8 cellular contexts compared by ENCODE assay signal in the genomic region with DNA sequence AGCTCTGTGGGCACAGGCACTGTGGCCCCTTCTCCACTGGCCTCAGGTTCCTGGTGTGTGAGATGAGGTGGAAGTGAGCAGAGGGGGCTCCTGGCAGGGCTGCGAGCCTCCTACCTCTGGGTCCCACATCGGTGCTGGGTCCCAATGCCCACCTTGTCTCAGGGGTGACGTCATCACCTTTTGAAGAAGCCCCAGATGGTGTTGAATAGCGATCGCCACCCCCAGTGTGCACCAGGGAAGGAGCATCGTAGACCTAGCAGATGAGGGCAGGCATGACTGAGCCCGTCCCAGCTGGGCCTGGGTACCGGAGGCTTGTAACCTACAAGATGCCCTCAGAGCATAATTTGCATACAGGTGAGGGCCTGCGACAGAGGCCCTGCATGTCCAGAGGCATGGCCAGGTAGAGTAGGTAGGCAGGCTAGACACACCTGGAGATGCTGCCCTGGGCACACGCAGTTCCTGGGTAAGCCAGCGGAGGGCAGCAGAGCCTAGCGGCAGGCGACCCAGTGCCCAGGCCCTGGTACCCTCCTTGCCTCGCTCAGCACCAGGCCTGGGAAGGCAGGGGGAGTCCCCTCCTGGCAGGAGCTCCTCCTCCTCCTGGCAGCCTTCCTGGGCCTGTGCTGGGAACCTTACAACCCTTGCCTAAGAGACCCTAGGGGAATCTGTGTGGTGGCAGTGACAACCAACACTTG. TPM values are rescaled to one million over a fixed set of nuclear protein-coding genes. Genes with fewer than 3 reads are reported as not detected.
DNase-seq lines count a peak whose midpoint lies in the region; ATAC-seq and TF ChIP-seq lines count a peak whose summit lies in the region.

No MANE protein-coding gene starts in this region.

- peak; percentile 97 for TF ChIP-seq CTCF in fibroblast of villous mesenchyme (IDR thresholded peaks at IDR 0.05; ENCODE audit: insufficient read depth, low read depth, low read length)
- TF ChIP-seq CTCF in osteoblast (IDR thresholded peaks at IDR 0.05; ENCODE audit: extremely low read depth, low read depth, low read length): peak; percentile 96
- peak; percentile 100 for TF ChIP-seq CTCF in thoracic aorta (IDR thresholded peaks at IDR 0.05)

- no peaks in the 10 kb centered on the region for H3K79me2 ChIP-seq in osteoblast (ENCODE audit: insufficient read depth, low read length)

- peak; percentile 52 for DNase-seq in GDM1 (lab: John Stamatoyannopoulos, UW)
- peak; percentile 77 for DNase-seq in HT1080 (ENCODE audit: low read depth)
- peak; percentile 61 for DNase-seq in RKO (ENCODE audit: low spot score)
- peak; percentile 59 for DNase-seq in activated T-helper 9 cell treated with anti-CD3 and anti-CD28 coated beads, Interleukin-2, amount 50 U/mL, for 16 hours (ENCODE audit: low read depth)
- DNase-seq in fibroblast of villous mesenchyme (ENCODE audit: low read depth): peak; percentile 70
- peak; percentile 99 for DNase-seq in osteoblast (ENCODE audit: insufficient read length, low spot score, missing footprints)
- no peak for DNase-seq in thoracic aorta (ENCODE audit: low spot score)

- H3K4me2 ChIP-seq in osteoblast (ENCODE audit: insufficient read depth, low read length): no peak overlapping the region

- peaks cover 3% of the 10 kb centered on the region for H4K20me1 ChIP-seq in osteoblast (ENCODE audit: insufficient read depth, low read length)

- H3K27ac ChIP-seq in osteoblast (ENCODE audit: low read depth, low read length) (no peak overlapping the region), thoracic aorta (no peak overlapping the region)

- no peak overlapping the region for H2AFZ ChIP-seq in osteoblast (ENCODE audit: low read length)

- H3K9me3 ChIP-seq in osteoblast (ENCODE audit: low read depth, low read length) (no peaks in the 10 kb centered on the region), thoracic aorta (no peaks in the 10 kb centered on the region)

- H3K27me3 ChIP-seq in osteoblast (ENCODE audit: insufficient read depth, low read length) (peaks cover 25% of the 10 kb centered on the region), thoracic aorta (replicated peaks; ENCODE audit: insufficient read depth) (no peaks in the 10 kb centered on the region)

- ATAC-seq in thoracic aorta (ENCODE audit: insufficient number of reproducible peaks, low FRiP score, low read depth): peak; percentile 81
- ATAC-seq in HG03280 (IDR thresholded peaks at IDR 0.05; ENCODE audit: unreplicated experiment): no peak

- H3K36me3 ChIP-seq in osteoblast (ENCODE audit: insufficient read depth, low read length) (no peaks in the 10 kb centered on the region), thoracic aorta (no peaks in the 10 kb centered on the region)

- no peak overlapping the region for H3K4me3 ChIP-seq in fibroblast of villous mesenchyme (ENCODE audit: low read depth, low read length)
- no peak overlapping the region for H3K4me3 ChIP-seq in osteoblast (ENCODE audit: insufficient read depth, low read length)
- H3K4me3 ChIP-seq in thoracic aorta: no peak overlapping the region

- H3K4me1 ChIP-seq in osteoblast (ENCODE audit: insufficient read depth, low read length) (no peaks in the 10 kb centered on the region), thoracic aorta (ENCODE audit: control insufficient read depth in 1 of 2, low read depth in 2 of 2) (peaks cover 2 to 5% of the 10 kb centered on the region in 2 donors)

RNA-seq across cellular contexts. Expression of a gene that starts 52.5 kb away (rescaled TPM):
- 3.2 and 7.2 TPM in 2 replicates for total RNA-seq in HT1080 (2014; rRNA removed; shearing (Covaris generic))
- polyA plus RNA-seq in HT1080 (2015; cell fraction: cytosol; rRNA removed): 5.0 and 6.2 TPM in 2 replicates
- polyA plus RNA-seq in HT1080 (2015; cell fraction: nucleus; rRNA removed): 22.9 and 26.3 TPM in 2 replicates
- 10.4 and 13.5 TPM in 2 replicates for total RNA-seq in fibroblast of villous mesenchyme
- 14.1 and 17.4 TPM in 2 replicates for total RNA-seq in osteoblast
- 10 to 100 TPM; 34.7 to 38.0 TPM for total RNA-seq in thoracic aorta

RNA-seq across cellular contexts. Expression of a gene that starts 54.5 kb away (rescaled TPM):
- 0.03 TPM in 1 of 2 replicates, not detected in the other for total RNA-seq in HT1080 (2014; rRNA removed; shearing (Covaris generic))
- polyA plus RNA-seq in HT1080 (2015; cell fraction: cytosol; rRNA removed): not detected in 2 replicates
- polyA plus RNA-seq in HT1080 (2015; cell fraction: nucleus; rRNA removed): 0.39 and 0.40 TPM in 2 replicates
- under 0.01 TPM in 2 replicates for total RNA-seq in fibroblast of villous mesenchyme
- total RNA-seq in osteoblast: under 0.01 and 0.29 TPM in 2 replicates
- total RNA-seq in thoracic aorta: 1 to 10 TPM; 3.0 to 4.2 TPM
